ENCODE assay signal across 10 cellular contexts in genomic region chr13:100506600-100507422, GRCh38.
DNase-seq lines count a peak whose midpoint lies in the region; ATAC-seq and TF ChIP-seq lines count a peak whose summit lies in the region.
"Had no signal": no experiment of that assay in that cellular context is flagged by ENCODE, and none has a peak within 500 bp of the region (broad histone marks: within the 10 kb centered on the region; RNA-seq: fewer than 3 reads in every experiment).

No MANE protein-coding gene starts in this region.

- no peaks in the 10 kb centered on the region for H3K36me3 ChIP-seq in lower lobe of right lung

- H3K4me3 ChIP-seq in GM08714 (ENCODE audit: low read length) (peak overlapping the region; percentile 43; the same call in 1 of the 2 replicates), lower lobe of right lung (no peak overlapping the region)

- peaks cover 3% of the 10 kb centered on the region for H3K36me3 Mint-ChIP-seq in activated naive CD8-positive, alpha-beta T cell treated with anti-CD3 and anti-CD28 coated beads, Interleukin-2, amount 10 ng/mL, durations not matched to agents 7 days and 5 days

- H3K4me1 Mint-ChIP-seq in activated naive CD8-positive, alpha-beta T cell treated with anti-CD3 and anti-CD28 coated beads, Interleukin-2, amount 10 ng/mL, durations not matched to agents 7 days and 5 days, result peaks cover 7% of the 10 kb centered on the region

- intact Hi-C loops in lower lobe of right lung (cut with DNase I), result no loop called here

- no peaks in the 10 kb centered on the region for H3K9me3 Mint-ChIP-seq in activated naive CD8-positive, alpha-beta T cell treated with anti-CD3 and anti-CD28 coated beads, Interleukin-2, amount 10 ng/mL, durations not matched to agents 7 days and 5 days

- H3K4me3 Mint-ChIP-seq in activated naive CD8-positive, alpha-beta T cell treated with anti-CD3 and anti-CD28 coated beads, Interleukin-2, amount 10 ng/mL, durations not matched to agents 7 days and 5 days, result peak overlapping the region; percentile 45

- ATAC-seq in HG02610 (IDR thresholded peaks at IDR 0.05; ENCODE audit: unreplicated experiment) (peak; percentile 51), lower lobe of right lung (no peak)
- ATAC-seq in activated naive CD8-positive, alpha-beta T cell treated with anti-CD3 and anti-CD28 coated beads, Interleukin-2, amount 10 ng/mL, durations not matched to agents 7 days and 5 days (ENCODE audit: low read depth), result no peak

- no peak overlapping the region for H3K27ac ChIP-seq in lower lobe of right lung
- H3K27ac ChIP-seq: VCaP had no signal

- POLR2A ChIA-PET in activated naive CD8-positive, alpha-beta T cell treated with anti-CD3 and anti-CD28 coated beads, Interleukin-2, amount 10 ng/mL, durations not matched to agents 7 days and 5 days (lab: Charles Lee), result no interaction called here

- H3K27me3 ChIP-seq in lower lobe of right lung (ENCODE audit: low read depth), result no peaks in the 10 kb centered on the region

- TF ChIP-seq CTCF in lower lobe of right lung (IDR thresholded peaks at IDR 0.05), result no peak

- no peaks in the 10 kb centered on the region for H3K9me3 ChIP-seq in lower lobe of right lung

- DNase-seq in NCI-H2107 treated with DMSO at 0.1 percent for 48 hours (lab: John Stamatoyannopoulos, UW; ENCODE audit: unreplicated experiment) (peak; percentile 94), NCI-H2029 (lab: John Stamatoyannopoulos, UW) (no peak), islet precursor cell (no peak), lower lobe of right lung (no peak), activated gamma-delta T cell (lab: John Stamatoyannopoulos, UW) (no peak)
- DNase-seq in activated naive CD8-positive, alpha-beta T cell treated with anti-CD3 and anti-CD28 coated beads, Interleukin-2, amount 10 ng/mL, durations not matched to agents 7 days and 5 days, result no peak
- DNase-seq: NCI-H82 had no signal

- peak overlapping the region; percentile 54 for H3K27ac Mint-ChIP-seq in activated naive CD8-positive, alpha-beta T cell treated with anti-CD3 and anti-CD28 coated beads, Interleukin-2, amount 10 ng/mL, durations not matched to agents 7 days and 5 days

- peaks cover 2% of the 10 kb centered on the region for H3K27me3 Mint-ChIP-seq in activated naive CD8-positive, alpha-beta T cell treated with anti-CD3 and anti-CD28 coated beads, Interleukin-2, amount 10 ng/mL, durations not matched to agents 7 days and 5 days

- no peaks in the 10 kb centered on the region for H3K4me1 ChIP-seq in lower lobe of right lung
